ENCODE assay signal across 1 cellular context in genomic region chr11:1693327-1694063, GRCh38.
TF ChIP-seq lines count a peak whose summit lies in the region.

No MANE protein-coding gene starts in this region.

TF ChIP-seq in GM23338, 12 proteins besides CTCF, POLR2A, EP300 and RAD21 (continued from another document):
- TF ChIP-seq ZNF462 (CRISPR knock-in tag; IDR thresholded peaks at IDR 0.05), result no peak
- TF ChIP-seq ZNF114 (CRISPR knock-in tag; IDR thresholded peaks at IDR 0.05), result no peak
TF ChIP-seq in GM23338: peak in this region for 0.
